Comparison of ENCODE assay signal across 8 cellular contexts in genomic region chr3:193040836-193041672, GRCh38.
A peak's percentile ranks its signal among the peaks of the same experiment; 100 is the strongest.
DNase-seq lines count a peak whose midpoint lies in the region; ATAC-seq and TF ChIP-seq lines count a peak whose summit lies in the region.

No MANE protein-coding gene starts in this region.

- CTCF ChIA-PET in activated CD8-positive, alpha-beta memory T cell treated with anti-CD3 and anti-CD28 coated beads, Interleukin-2, amount 10 ng/mL, durations not matched to agents 7 days and 5 days (lab: Charles Lee) = interaction anchor here (0.6 to 2.8 kb wide), 17 partner anchors 13 to 531 kb away, joined by 3 to 34 read pairs (median 3); partner anchors contain the start of gene MB21D2

- no peaks in the 10 kb centered on the region for H3K4me1 Mint-ChIP-seq in activated CD8-positive, alpha-beta memory T cell treated with anti-CD3 and anti-CD28 coated beads, Interleukin-2, amount 10 ng/mL, durations not matched to agents 7 days and 5 days

- no peaks in the 10 kb centered on the region for H3K36me3 ChIP-seq in heart right ventricle

- H3K9me3 Mint-ChIP-seq in activated CD8-positive, alpha-beta memory T cell treated with anti-CD3 and anti-CD28 coated beads, Interleukin-2, amount 10 ng/mL, durations not matched to agents 7 days and 5 days (ENCODE audit: low read depth) = no peaks in the 10 kb centered on the region

- H3K27me3 Mint-ChIP-seq in activated CD8-positive, alpha-beta memory T cell treated with anti-CD3 and anti-CD28 coated beads, Interleukin-2, amount 10 ng/mL, durations not matched to agents 7 days and 5 days = no peaks in the 10 kb centered on the region

- H3K4me1 ChIP-seq in heart right ventricle = no peaks in the 10 kb centered on the region

- intact Hi-C loops in heart right ventricle (cut with DNase I) (loop anchor here (1.0 to 10.0 kb wide), 12 partner anchors 116 to 566 kb away; partner anchors contain the start of gene MB21D2 (in 3 of the 10)), Right ventricle myocardium superior (cut with DNase I) (loop anchor here (2.0 to 10.0 kb wide), 2 partner anchors 224 to 534 kb away; no protein-coding TSS in a partner anchor)

- no peaks in the 10 kb centered on the region for H3K27me3 ChIP-seq in heart right ventricle

- no peak overlapping the region for H3K4me3 ChIP-seq in heart right ventricle

- H3K4me3 Mint-ChIP-seq in activated CD8-positive, alpha-beta memory T cell treated with anti-CD3 and anti-CD28 coated beads, Interleukin-2, amount 10 ng/mL, durations not matched to agents 7 days and 5 days = no peak overlapping the region

- peaks cover 0 to 6% (median 0%) of the 10 kb centered on the region in 11 donors for H3K9me3 ChIP-seq in heart right ventricle

- H3K27ac ChIP-seq in heart right ventricle = no peak overlapping the region

- H3K36me3 Mint-ChIP-seq in activated CD8-positive, alpha-beta memory T cell treated with anti-CD3 and anti-CD28 coated beads, Interleukin-2, amount 10 ng/mL, durations not matched to agents 7 days and 5 days = no peaks in the 10 kb centered on the region

- whole genome bisulfite sequencing in heart right ventricle, 2 donors = 43 to 46% methylated on average over 2 of the region's 2 CpGs

- TF ChIP-seq CTCF in heart right ventricle (IDR thresholded peaks at IDR 0.05) = peak; percentile 16 to 76 (median 58)

- ATAC-seq in heart right ventricle = peak in 5 of 8 donors; percentile 23 to 65 (median 48)
- ATAC-seq in Right ventricle myocardium superior (ENCODE audit: poor library complexity) = no peak
- peak; percentile 52 for ATAC-seq in HG03135 (IDR thresholded peaks at IDR 0.05; ENCODE audit: unreplicated experiment)
- ATAC-seq in HG03342 (IDR thresholded peaks at IDR 0.05; ENCODE audit: unreplicated experiment) = no peak
- ATAC-seq in activated CD8-positive, alpha-beta memory T cell treated with anti-CD3 and anti-CD28 coated beads, Interleukin-2, amount 10 ng/mL, durations not matched to agents 7 days and 5 days = no peak

- in situ Hi-C loops in T47D (cut with HindIII; ENCODE audit: low pct_unique_long_range_greater_than_20kb, low sequenced_read_pairs) = no loop called here

- DNase-seq in heart right ventricle (peak in 1 of 2 donors; percentile 11), Right ventricle myocardium superior (no peak), NCI-H510A (lab: John Stamatoyannopoulos, UW) (peak; percentile 19), T47D (ENCODE audit: low read depth in 1 of 2, low spot score in 1 of 2) (peak; percentile 72 to 86), medulla oblongata (ENCODE audit: extremely low spot score) (peak; percentile 38)
- no peak for DNase-seq in activated CD8-positive, alpha-beta memory T cell treated with anti-CD3 and anti-CD28 coated beads, Interleukin-2, amount 10 ng/mL, durations not matched to agents 7 days and 5 days

- no peak overlapping the region for H3K27ac Mint-ChIP-seq in activated CD8-positive, alpha-beta memory T cell treated with anti-CD3 and anti-CD28 coated beads, Interleukin-2, amount 10 ng/mL, durations not matched to agents 7 days and 5 days

Comparison
In these comparisons a context has a peak if more than half of its experiments do, and no peak if none do; other contexts are left out.
1. ATAC-seq: peak in heart right ventricle (5 of 8) and HG03135 (single experiment); none in Right ventricle myocardium superior (single experiment), HG03342 (single experiment) and activated CD8-positive, alpha-beta memory T cell treated with anti-CD3 and anti-CD28 coated beads, Interleukin-2, amount 10 ng/mL, durations not matched to agents 7 days and 5 days (single experiment).
2. DNase-seq: peak in NCI-H510A (single experiment), T47D (2 of 2) and medulla oblongata (single experiment); none in Right ventricle myocardium superior (single experiment) and activated CD8-positive, alpha-beta memory T cell treated with anti-CD3 and anti-CD28 coated beads, Interleukin-2, amount 10 ng/mL, durations not matched to agents 7 days and 5 days (single experiment).